ENCODE assay signal across 33 cellular contexts in the genomic region with DNA sequence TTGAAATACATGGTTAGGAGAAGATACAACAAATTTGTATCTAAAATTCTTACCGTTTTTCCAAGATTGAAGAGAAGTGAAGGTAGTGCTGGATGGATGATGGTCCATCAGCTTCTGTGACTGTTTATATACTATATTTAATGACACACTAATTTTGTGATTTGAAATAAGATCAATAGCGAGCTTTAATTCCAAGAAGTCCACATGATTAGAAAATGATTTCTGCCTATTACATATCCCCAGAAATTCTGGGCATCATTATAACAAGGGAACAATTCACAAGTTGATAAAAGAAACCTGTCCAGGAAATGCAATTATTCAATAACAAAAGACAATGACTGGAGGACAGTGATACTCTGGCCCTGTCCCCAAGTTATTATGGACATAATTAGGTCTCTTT. TPM values are rescaled to one million over a fixed set of nuclear protein-coding genes. Genes with fewer than 3 reads are reported as not detected.
"Had no signal": no experiment of that assay in that cellular context is flagged by ENCODE, and none has a peak within 500 bp of the region (broad histone marks: within the 10 kb centered on the region; RNA-seq: fewer than 3 reads in every experiment).

A gene with protein sequence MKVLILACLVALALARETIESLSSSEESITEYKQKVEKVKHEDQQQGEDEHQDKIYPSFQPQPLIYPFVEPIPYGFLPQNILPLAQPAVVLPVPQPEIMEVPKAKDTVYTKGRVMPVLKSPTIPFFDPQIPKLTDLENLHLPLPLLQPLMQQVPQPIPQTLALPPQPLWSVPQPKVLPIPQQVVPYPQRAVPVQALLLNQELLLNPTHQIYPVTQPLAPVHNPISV (minus strand): TSS at position 101 of the 400 bp plus-strand sequence. CDS start 4,733 bp downstream, outside the sequence.

- H3K36me3 Mint-ChIP-seq: stimulated activated effector memory CD8-positive, alpha-beta T cell treated with anti-CD3 and anti-CD28 coated beads, Interleukin-12 subunit alpha, Interleukin-12 subunit beta, amount 100 ng/mL, for 72 hours; stimulated activated memory B cell treated with anti-CD40 and anti-IgM and Interleukin-4, amounts not matched to agents 10 μg/mL and 1 μg/mL and 100 μg/mL, for 72 hours; type B pancreatic cell had no signal

- H3K4me3 ChIP-seq: stomach, suprapubic skin, testis, thoracic aorta, thyroid gland, tibial artery, tibial nerve, transverse colon, upper lobe of left lung, upper lobe of right lung, uterus, vagina had no signal

- H3K36me3 ChIP-seq: stomach, suprapubic skin, thoracic aorta, thyroid gland, tibial artery, tibial nerve, transverse colon, upper lobe of left lung, upper lobe of right lung, uterus, vagina had no signal

- H3K4me1 Mint-ChIP-seq: stimulated activated effector memory CD8-positive, alpha-beta T cell treated with anti-CD3 and anti-CD28 coated beads, Interleukin-12 subunit alpha, Interleukin-12 subunit beta, amount 100 ng/mL, for 72 hours; stimulated activated memory B cell treated with anti-CD40 and anti-IgM and Interleukin-4, amounts not matched to agents 10 μg/mL and 1 μg/mL and 100 μg/mL, for 72 hours; stimulated activated naive CD8-positive, alpha-beta T cell treated with anti-CD3 and anti-CD28 coated beads, Interleukin-15, amount 100 ng/mL, for 72 hours had no signal

- H3K4me3 Mint-ChIP-seq: stimulated activated effector memory CD8-positive, alpha-beta T cell treated with anti-CD3 and anti-CD28 coated beads, Interleukin-12 subunit alpha, Interleukin-12 subunit beta, amount 100 ng/mL, for 72 hours; stimulated activated memory B cell treated with anti-CD40 and anti-IgM and Interleukin-4, amounts not matched to agents 10 μg/mL and 1 μg/mL and 100 μg/mL, for 72 hours; stimulated activated naive CD8-positive, alpha-beta T cell treated with anti-CD3 and anti-CD28 coated beads, Interleukin-15, amount 100 ng/mL, for 72 hours; stimulated activated naive CD8-positive, alpha-beta T cell treated with anti-CD3 and anti-CD28 coated beads, Interleukin-15, Interleukin-2, amounts not matched to agents 100 ng/mL and 50 ng/mL, for 24 hours; type B pancreatic cell had no signal

- H3K27me3 ChIP-seq: stomach, suprapubic skin, testis, thyroid gland, tibial artery, tibial nerve, transverse colon, upper lobe of left lung, upper lobe of right lung, uterus, vagina had no signal

- ATAC-seq: stimulated activated effector memory CD8-positive, alpha-beta T cell treated with anti-CD3 and anti-CD28 coated beads, Interleukin-12 subunit alpha, Interleukin-12 subunit beta, amount 100 ng/mL, for 72 hours; stimulated activated memory B cell treated with anti-CD40 and anti-IgM and Interleukin-4, amounts not matched to agents 10 μg/mL and 1 μg/mL and 100 μg/mL, for 72 hours; stimulated activated naive CD8-positive, alpha-beta T cell treated with anti-CD3 and anti-CD28 coated beads, Interleukin-15, amount 100 ng/mL, for 72 hours; stimulated activated naive CD8-positive, alpha-beta T cell treated with anti-CD3 and anti-CD28 coated beads, Interleukin-15, Interleukin-2, amounts not matched to agents 100 U/mL and 50 U/mL, for 24 hours; upper lobe of right lung had no signal

- H3K27ac ChIP-seq: stomach, suprapubic skin, testis, thoracic aorta, thyroid gland, tibial artery, tibial nerve, transverse colon, upper lobe of left lung, upper lobe of right lung, uterus, vagina had no signal

- H3K9me3 Mint-ChIP-seq: stimulated activated naive CD8-positive, alpha-beta T cell treated with anti-CD3 and anti-CD28 coated beads, Interleukin-15, amount 100 ng/mL, for 72 hours; type B pancreatic cell had no signal

- H3K27ac Mint-ChIP-seq: stimulated activated effector memory CD8-positive, alpha-beta T cell treated with anti-CD3 and anti-CD28 coated beads, Interleukin-12 subunit alpha, Interleukin-12 subunit beta, amount 100 ng/mL, for 72 hours; stimulated activated memory B cell treated with anti-CD40 and anti-IgM and Interleukin-4, amounts not matched to agents 10 μg/mL and 1 μg/mL and 100 μg/mL, for 72 hours; stimulated activated naive CD8-positive, alpha-beta T cell treated with anti-CD3 and anti-CD28 coated beads, Interleukin-15, amount 100 ng/mL, for 72 hours; stimulated activated naive CD8-positive, alpha-beta T cell treated with anti-CD3 and anti-CD28 coated beads, Interleukin-15, Interleukin-2, amounts not matched to agents 100 ng/mL and 50 ng/mL, for 24 hours; type B pancreatic cell had no signal

- DNase-seq: stimulated activated CD4-positive, alpha-beta T cell treated with anti-CD3 and anti-CD28 coated beads, Interleukin-2, amount 100 ng/mL, for 24 hours; stimulated activated CD4-positive, alpha-beta T cell treated with anti-CD3 and anti-CD28 coated beads, Interleukin-2, amount 100 ng/mL, for 48 hours; stimulated activated CD4-positive, alpha-beta T cell treated with anti-CD3 and anti-CD28 coated beads, Interleukin-4, amount 100 ng/mL, for 1 hour; stimulated activated CD4-positive, alpha-beta T cell treated with anti-CD3 and anti-CD28 coated beads, Interleukin-4, amount 100 ng/mL, for 24 hours; stimulated activated CD4-positive, alpha-beta T cell treated with anti-CD3 and anti-CD28 coated beads, Interleukin-4, amount 100 ng/mL, for 4 hours; stimulated activated CD8-positive, alpha-beta memory T cell treated with anti-CD3 and anti-CD28 coated beads, Interleukin-4, amount 100 ng/mL, for 48 hours; stimulated activated naive CD4-positive, alpha-beta T cell; stimulated activated naive CD4-positive, alpha-beta T cell treated with Interleukin-2 at 50 U/mL for 16 hours; stimulated activated naive CD8-positive, alpha-beta T cell treated with anti-CD3 and anti-CD28 coated beads, Interleukin-15, amount 100 ng/mL, for 72 hours; stimulated activated naive CD8-positive, alpha-beta T cell treated with anti-CD3 and anti-CD28 coated beads, Interleukin-15, Interleukin-2, amounts not matched to agents 100 U/mL and 50 U/mL, for 24 hours; stomach; substantia nigra; testis; thyroid gland; tibial artery; transverse colon; trophoblast cell; upper lobe of left lung; upper lobe of right lung; uterus had no signal

- H3K4me1 ChIP-seq: stomach, suprapubic skin, testis, thyroid gland, tibial artery, tibial nerve, transverse colon, upper lobe of left lung, upper lobe of right lung, uterus, vagina had no signal

- H3K9me3 ChIP-seq: stomach, suprapubic skin, testis, thoracic aorta, thyroid gland, tibial artery, transverse colon, upper lobe of left lung, upper lobe of right lung, uterus, vagina had no signal

- H3K27me3 Mint-ChIP-seq: stimulated activated memory B cell treated with anti-CD40 and anti-IgM and Interleukin-4, amounts not matched to agents 10 μg/mL and 1 μg/mL and 100 μg/mL, for 72 hours; stimulated activated naive CD8-positive, alpha-beta T cell treated with anti-CD3 and anti-CD28 coated beads, Interleukin-15, amount 100 ng/mL, for 72 hours; stimulated activated naive CD8-positive, alpha-beta T cell treated with anti-CD3 and anti-CD28 coated beads, Interleukin-15, Interleukin-2, amounts not matched to agents 100 ng/mL and 50 ng/mL, for 24 hours; type B pancreatic cell had no signal

- FAIRE-seq: urothelium cell line had no signal

RNA-seq across cellular contexts. Expression of the gene that starts here (rescaled TPM):
- total RNA-seq: stomach, subcutaneous adipose tissue, suprapubic skin, temporal lobe, testis, thoracic aorta, thyroid gland, tibial nerve, transverse colon, upper lobe of left lung, upper lobe of right lung, ureter, urinary bladder, uterus, vagina had no signal
- polyA plus RNA-seq: stomach, urinary bladder had no signal
